In genomic region chr14:74522740-74523139, GRCh38 we compare ENCODE assay signal across 25 cellular contexts.
"Had no signal": no experiment of that assay in that cellular context is flagged by ENCODE, and none has a peak within 500 bp of the region (broad histone marks: within the 10 kb centered on the region; RNA-seq: fewer than 3 reads in every experiment).

No MANE protein-coding gene starts in this region.

- H3K9me3 ChIP-seq: right lobe of liver, testis, tibial nerve, upper lobe of right lung, uterus had no signal

- H3K4me3 ChIP-seq: dorsolateral prefrontal cortex, lung, right lobe of liver, testis, tibial nerve, upper lobe of right lung, uterus had no signal

- FAIRE-seq: colon, frontal cortex, small intestine had no signal

- H2AFZ ChIP-seq: parathyroid adenoma had no signal

- H3K4me1 Mint-ChIP-seq: immature natural killer cell had no signal

- H3K9me3 Mint-ChIP-seq: immature natural killer cell, memory B cell, natural killer cell had no signal

- H3K27ac Mint-ChIP-seq: immature natural killer cell, memory B cell, natural killer cell had no signal

- H3K36me3 ChIP-seq: right lobe of liver, upper lobe of right lung, uterus had no signal

- H3K4me1 ChIP-seq: right lobe of liver, uterus had no signal

- H3K27ac ChIP-seq: dorsolateral prefrontal cortex, parathyroid adenoma, right lobe of liver, testis, upper lobe of right lung, uterus had no signal

- DNase-seq: dorsolateral prefrontal cortex; effector CD4-positive, alpha-beta T cell; hypothalamus; immature natural killer cell; islet precursor cell; left ventricle myocardium superior; natural killer cell; retina; right lobe of liver; small intestine; stimulated activated CD4-positive, alpha-beta T cell treated with anti-CD3 and anti-CD28 coated beads, Interleukin-12 subunit alpha, Interleukin-12 subunit beta, amount 100 ng/mL, for 4 hours; stimulated activated CD4-positive, alpha-beta T cell treated with anti-CD3 and anti-CD28 coated beads, Interleukin-1b, Interleukin-23, amount 100 ng/mL, for 48 hours; stimulated activated CD4-positive, alpha-beta T cell treated with anti-CD3 and anti-CD28 coated beads, Interleukin-4, amount 100 ng/mL, for 1 hour; stimulated activated CD8-positive, alpha-beta memory T cell treated with anti-CD3 and anti-CD28 coated beads, Interleukin-4, amount 100 ng/mL, for 48 hours; stimulated activated naive CD4-positive, alpha-beta T cell; substantia nigra; testis; upper lobe of right lung; uterus had no signal

- H3K27me3 ChIP-seq: right lobe of liver, testis, tibial nerve, upper lobe of right lung, uterus had no signal

- H3K36me3 Mint-ChIP-seq: memory B cell, natural killer cell had no signal

- H3K4me3 Mint-ChIP-seq: immature natural killer cell, memory B cell, natural killer cell had no signal

- H3K9ac ChIP-seq: parathyroid adenoma had no signal
